In the genomic region with DNA sequence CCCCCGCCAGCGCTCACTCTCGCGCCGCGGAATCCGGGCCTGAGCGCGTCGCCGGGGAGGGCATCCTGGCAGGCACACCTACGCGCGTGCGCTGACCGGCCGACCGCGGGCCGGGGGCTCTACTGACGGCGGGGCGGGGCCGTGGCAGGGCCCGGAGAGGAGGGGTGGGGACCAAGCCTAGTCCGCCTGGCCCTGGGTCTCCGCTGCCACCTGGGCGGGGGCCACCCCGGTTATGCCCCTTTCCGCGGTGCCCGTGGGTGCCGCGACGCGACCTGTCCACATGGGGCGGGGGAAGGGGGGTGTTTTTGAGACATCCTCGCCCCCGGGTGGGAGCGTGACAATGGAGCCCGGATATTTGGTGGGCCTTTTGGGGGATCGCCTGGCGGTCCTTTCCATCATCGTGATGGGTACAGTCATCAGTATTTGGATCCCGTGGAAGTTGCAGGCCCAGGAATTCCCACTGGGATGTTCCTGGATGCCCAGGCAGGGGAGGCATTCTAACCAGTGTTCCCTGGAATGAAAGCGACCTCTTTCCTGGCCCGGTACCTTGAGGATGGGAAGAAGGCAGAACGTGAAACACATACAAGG, we compare ENCODE assay signal across 9 cellular contexts. TPM values are rescaled to one million over a fixed set of nuclear protein-coding genes. Genes with fewer than 3 reads are reported as not detected.
DNase-seq lines count a peak whose midpoint lies in the region; ATAC-seq, FAIRE-seq and TF ChIP-seq lines count a peak whose summit lies in the region.
"Had no signal": no experiment of that assay in that cellular context is flagged by ENCODE, and none has a peak within 500 bp of the region (broad histone marks: within the 10 kb centered on the region; RNA-seq: fewer than 3 reads in every experiment).

No MANE protein-coding gene starts in this region.

- in situ Hi-C loops in gastrocnemius medialis (cut with MboI; ENCODE audit: low sequenced_read_pairs in 4 of 4) = loop anchor here in 1 of 4 donors (25.0 kb wide), 1 partner anchor 376 kb away; no protein-coding TSS in a partner anchor

- H3K9ac ChIP-seq in HUES64 (ENCODE audit: low read depth, low read length) (0 out of 2 replicates have a peak overlapping the region, but pooled peaks have one; percentile 1), kidney (ENCODE audit: low read length in 2 of 2) (no peak overlapping the region)

- H3K4me3 ChIP-seq in HUES64 (ENCODE audit: low read length) (peak overlapping the region; percentile 71), right cardiac atrium (ENCODE audit: low read length) (peak overlapping the region; percentile 92), gastrocnemius medialis (peak overlapping the region; percentile 52 to 65 (median 55)), kidney (ENCODE audit: low read length in 2 of 2) (peak overlapping the region in 1 of 2 donors; percentile 52)

- TF ChIP-seq POLR2A in gastrocnemius medialis (IDR thresholded peaks at IDR 0.05) = peak in 1 of 2 donors; percentile 2

- no peak overlapping the region for H3K27ac ChIP-seq in HUES64 (ENCODE audit: low read depth, low read length)
- H3K27ac ChIP-seq in RWPE1 = peak overlapping the region; percentile 68
- peak overlapping the region; percentile 11 for H3K27ac ChIP-seq in right cardiac atrium (ENCODE audit: low read length)
- peak overlapping the region in 2 of 4 donors; percentile 41 to 43 for H3K27ac ChIP-seq in gastrocnemius medialis
- H3K27ac ChIP-seq in kidney (ENCODE audit: low read depth in 2 of 2, low read length in 2 of 2) = no peak overlapping the region

- no peak for DNase-seq in RWPE1 (ENCODE audit: low spot score)
- DNase-seq in right cardiac atrium = peak; percentile 13 to 58 (median 57)
- DNase-seq in gastrocnemius medialis = no peak
- no peak for DNase-seq in kidney
- DNase-seq in activated gamma-delta T cell treated with Interleukin-2 at 50 U/mL for 16 hours = no peak
- no peak for DNase-seq in SIG-M5 treated with dmso at 0.1 percent for 504 hours (lab: John Stamatoyannopoulos, UW; ENCODE audit: unreplicated experiment)
- DNase-seq in GM19238 (ENCODE audit: insufficient read length, low spot score) = no peak

- CTCF ChIA-PET in RWPE1 (lab: Yijun Ruan, JAX) = no interaction called here

- intact Hi-C loops in right cardiac atrium (cut with DNase I) (loop anchor here in 3 of 4 donors (5.0 to 10.0 kb wide), 5 partner anchors 109 to 379 kb away; no protein-coding TSS in a partner anchor), gastrocnemius medialis (cut with DNase I; ENCODE audit: low total_unique reads) (loop anchor here (5.0 kb wide), 2 partner anchors 149 to 306 kb away; no protein-coding TSS in a partner anchor), kidney (cut with DNase I) (no loop called here)

- H3K27me3 ChIP-seq in HUES64 (ENCODE audit: insufficient read depth, low read length) (peaks cover 57% of the 10 kb centered on the region), right cardiac atrium (ENCODE audit: control insufficient read depth, insufficient read depth) (no peaks in the 10 kb centered on the region), gastrocnemius medialis (peaks cover 8 to 72% (median 44%) of the 10 kb centered on the region in 3 donors)

- TF ChIP-seq CTCF in RWPE1 (conservative IDR thresholded peaks at IDR 0.05; ENCODE audit: low read depth) = no peak
- no peak for TF ChIP-seq CTCF in gastrocnemius medialis (IDR thresholded peaks at IDR 0.05 in 4 of 5, conservative IDR thresholded peaks at IDR 0.05 in 1 of 5)
- no peak for TF ChIP-seq CTCF in kidney (IDR thresholded peaks at IDR 0.05; ENCODE audit: borderline replicate concordance, extremely low read depth, insufficient read depth)

- POLR2A ChIA-PET in RWPE1 (lab: Yijun Ruan, JAX; ENCODE audit: low non-redundant PET) = no interaction called here

- H3K4me1 ChIP-seq in HUES64 (ENCODE audit: insufficient read depth, low read length) (peaks cover 6% of the 10 kb centered on the region), right cardiac atrium (ENCODE audit: control insufficient read depth, insufficient read depth, low read length) (no peaks in the 10 kb centered on the region), gastrocnemius medialis (peaks cover 13 to 21% of the 10 kb centered on the region in 2 donors), kidney (ENCODE audit: control insufficient read depth in 1 of 2, insufficient read depth in 1 of 2, low read depth in 1 of 2, low read length in 2 of 2) (peaks cover 0 to 4% of the 10 kb centered on the region in 2 donors)

- H3K9me3 ChIP-seq in HUES64 (ENCODE audit: insufficient read depth, low read depth, low read length) (no peaks in the 10 kb centered on the region), right cardiac atrium (ENCODE audit: control insufficient read depth, low read length) (no peaks in the 10 kb centered on the region), gastrocnemius medialis (no peaks in the 10 kb centered on the region), kidney (ENCODE audit: control insufficient read depth in 1 of 2, low read length in 2 of 2) (no peaks in the 10 kb centered on the region)

- ATAC-seq in right cardiac atrium (peak; percentile 33 to 53), gastrocnemius medialis (peak; percentile 3 to 10)

- 5% methylated on average over 48 of the region's 48 CpGs for WGBS in HUES64
- WGBS in right cardiac atrium = 4% methylated on average over 48 of the region's 48 CpGs

- no peak for FAIRE-seq in kidney (lab: Jason Lieb, UNC)
- FAIRE-seq: GM18507 had no signal

- no peaks in the 10 kb centered on the region for H3K36me3 ChIP-seq in HUES64 (ENCODE audit: insufficient read depth, low read length)
- no peaks in the 10 kb centered on the region for H3K36me3 ChIP-seq in gastrocnemius medialis
- H3K36me3 ChIP-seq in kidney (ENCODE audit: control insufficient read depth in 1 of 2, insufficient read depth in 2 of 2, low read length in 2 of 2) = no peaks in the 10 kb centered on the region

RNA-seq across cellular contexts. Expression of gene NCAM1, which starts 2.2 kb away (rescaled TPM):
- 9.0 TPM for polyA plus RNA-seq in HUES64 (2013, experiment 1 of 2)
- polyA plus RNA-seq in HUES64 (2013, experiment 2 of 2) = 13.4 TPM
- 100 to 1,000 TPM; 191 to 303 (median 223) TPM for total RNA-seq in right cardiac atrium
- polyA plus RNA-seq in right cardiac atrium = 87.9 TPM
- 10 to 100 TPM; 12.8 to 27.7 (median 15.7) TPM for total RNA-seq in gastrocnemius medialis
- 3.0 TPM for total RNA-seq in kidney
- 1.7 TPM for polyA plus RNA-seq in kidney (ENCODE audit: insufficient read depth, low read depth, low replicate concordance)

Comparison
In these comparisons a context has a peak if more than half of its experiments do, and no peak if none do; other contexts are left out.
1. H3K27ac ChIP-seq: peak in RWPE1 (single experiment) and right cardiac atrium (single experiment); none in HUES64 (single experiment) and kidney (0 of 2).
2. DNase-seq: peak in right cardiac atrium (3 of 3); none in RWPE1 (single experiment), gastrocnemius medialis (0 of 2), kidney (single experiment), activated gamma-delta T cell treated with Interleukin-2 at 50 U/mL for 16 hours (single experiment), SIG-M5 treated with dmso at 0.1 percent for 504 hours (single experiment) and GM19238 (single experiment).
3. RNA of gene NCAM1, which starts 2.2 kb away (total RNA-seq): 191 to 303 TPM in right cardiac atrium; 12.8 to 27.7 TPM in gastrocnemius medialis and 3.0 TPM in kidney (single experiment); every median in the first group is over 4 times any median in the second.